ENCODE assay signal across 9 cellular contexts in genomic region chr2:160394153-160394552, GRCh38.
DNase-seq lines count a peak whose midpoint lies in the region; ATAC-seq and TF ChIP-seq lines count a peak whose summit lies in the region.
"Had no signal": no experiment of that assay in that cellular context is flagged by ENCODE, and none has a peak within 500 bp of the region (broad histone marks: within the 10 kb centered on the region; RNA-seq: fewer than 3 reads in every experiment).

No MANE protein-coding gene starts in this region.

- H3K27me3 ChIP-seq in KMS-11 (ENCODE audit: insufficient read depth, low read depth) = 0 out of 2 replicates have a peak, but pooled peaks cover 4% of the 10 kb centered on the region
- no peaks in the 10 kb centered on the region for H3K27me3 ChIP-seq in brain microvascular endothelial cell (replicated peaks)

- no peak overlapping the region for H3K4me3 ChIP-seq in KMS-11 (IDR thresholded peaks at IDR 0.05; ENCODE audit: insufficient read depth, low read depth, low read length)
- H3K4me3 ChIP-seq in brain microvascular endothelial cell (ENCODE audit: low read depth, low read length) = no peak overlapping the region
- H3K4me3 ChIP-seq: K562 had no signal

- H3K9ac ChIP-seq in KMS-11 = no peak overlapping the region

- DNase-seq in epithelial cell of prostate (ENCODE audit: low read depth, low spot score) (no peak), posterior cingulate gyrus (no peak), NCI-H2029 (lab: John Stamatoyannopoulos, UW) (no peak), brain microvascular endothelial cell (no peak)
- no peak for DNase-seq in activated effector memory CD4-positive, alpha-beta T cell treated with anti-CD3 and anti-CD28 coated beads, Interleukin-2, amount 50 U/mL, for 16 hours

- in situ Hi-C loops in brain microvascular endothelial cell (cut with HindIII; ENCODE audit: low pct_ligation_motif_present, low sequenced_read_pairs) = no loop called here

- TF ChIP-seq CTCF in KMS-11 (conservative IDR thresholded peaks at IDR 0.05; ENCODE audit: low read depth, low read length) = no peak
- TF ChIP-seq CTCF in brain microvascular endothelial cell (IDR thresholded peaks at IDR 0.05; ENCODE audit: low read depth, low read length, missing control alignments) = no peak

- peak; percentile 100 for ATAC-seq in GM18502 (IDR thresholded peaks at IDR 0.05; ENCODE audit: poor library complexity, unreplicated experiment)
- ATAC-seq in GM21786 (IDR thresholded peaks at IDR 0.05; ENCODE audit: unreplicated experiment) = peak; percentile 100
- ATAC-seq: K562 had no signal

- no peaks in the 10 kb centered on the region; the same call in 1 of the 2 replicates for H3K79me2 ChIP-seq in KMS-11 (ENCODE audit: insufficient read depth, low read depth)

- peaks cover 26% of the 10 kb centered on the region for H3K4me1 ChIP-seq in KMS-11 (ENCODE audit: low read depth, poor library complexity, severe bottlenecking)

- peak overlapping the region; percentile 68 for H3K4me2 ChIP-seq in KMS-11

- no peak overlapping the region for H2AFZ ChIP-seq in KMS-11 (ENCODE audit: low read depth)

- H3K36me3 ChIP-seq in KMS-11 (ENCODE audit: insufficient read depth) (no peaks in the 10 kb centered on the region), brain microvascular endothelial cell (replicated peaks) (no peaks in the 10 kb centered on the region)

- intact Hi-C loops in posterior cingulate gyrus (cut with DNase I) = no loop called here

- no peaks in the 10 kb centered on the region for H4K20me1 ChIP-seq in KMS-11 (ENCODE audit: insufficient read depth)

- H3K27ac ChIP-seq in KMS-11 (0 out of 2 replicates have a peak overlapping the region, but pooled peaks have one; percentile 2), epithelial cell of prostate (peak overlapping the region; percentile 23), brain microvascular endothelial cell (no peak overlapping the region)
